1 cellular context compared by ENCODE assay signal in the genomic region with DNA sequence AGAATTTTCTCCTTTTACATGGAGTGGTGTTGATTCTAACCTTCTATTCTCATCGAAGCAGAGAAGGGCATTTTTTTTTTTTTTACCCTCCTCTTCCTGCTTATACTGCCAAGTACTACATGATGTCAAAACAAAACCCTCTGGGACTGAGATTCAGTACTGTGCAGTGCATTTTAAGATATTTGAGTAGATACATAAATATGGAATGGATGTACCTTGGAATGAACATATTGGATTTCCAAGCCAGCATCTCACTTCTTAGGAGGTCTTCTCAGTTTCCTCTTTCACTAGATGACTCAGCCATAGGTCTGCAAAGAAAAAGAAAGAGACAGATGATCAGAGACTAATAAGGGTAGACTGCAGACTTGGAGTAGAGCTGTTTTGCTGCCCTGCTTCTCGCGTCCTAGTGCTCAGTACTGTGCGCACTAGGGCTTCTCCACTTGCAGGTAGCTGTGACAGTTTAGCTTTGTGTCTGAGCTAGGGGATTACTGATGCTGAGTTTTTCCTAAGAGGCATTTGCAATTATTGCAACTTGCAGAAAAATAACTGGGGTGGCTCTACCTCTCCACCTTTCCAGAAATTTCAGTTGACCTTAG.
TF ChIP-seq lines count a peak whose summit lies in the region.

No MANE protein-coding gene starts in this region.

TF ChIP-seq in GM23338, 12 proteins besides CTCF, POLR2A, EP300 and RAD21 (continued from another document):
- no peak for TF ChIP-seq EZH2 (IDR thresholded peaks at IDR 0.05; ENCODE audit: low read depth, unreplicated experiment)
- no peak for TF ChIP-seq EZH2phosphoT487 (IDR thresholded peaks at IDR 0.05; ENCODE audit: unreplicated experiment)
- TF ChIP-seq NANOG (IDR thresholded peaks at IDR 0.05; ENCODE audit: borderline replicate concordance) = no peak
- no peak for TF ChIP-seq ETS1 (IDR thresholded peaks at IDR 0.05)
- TF ChIP-seq, protein P1, sequence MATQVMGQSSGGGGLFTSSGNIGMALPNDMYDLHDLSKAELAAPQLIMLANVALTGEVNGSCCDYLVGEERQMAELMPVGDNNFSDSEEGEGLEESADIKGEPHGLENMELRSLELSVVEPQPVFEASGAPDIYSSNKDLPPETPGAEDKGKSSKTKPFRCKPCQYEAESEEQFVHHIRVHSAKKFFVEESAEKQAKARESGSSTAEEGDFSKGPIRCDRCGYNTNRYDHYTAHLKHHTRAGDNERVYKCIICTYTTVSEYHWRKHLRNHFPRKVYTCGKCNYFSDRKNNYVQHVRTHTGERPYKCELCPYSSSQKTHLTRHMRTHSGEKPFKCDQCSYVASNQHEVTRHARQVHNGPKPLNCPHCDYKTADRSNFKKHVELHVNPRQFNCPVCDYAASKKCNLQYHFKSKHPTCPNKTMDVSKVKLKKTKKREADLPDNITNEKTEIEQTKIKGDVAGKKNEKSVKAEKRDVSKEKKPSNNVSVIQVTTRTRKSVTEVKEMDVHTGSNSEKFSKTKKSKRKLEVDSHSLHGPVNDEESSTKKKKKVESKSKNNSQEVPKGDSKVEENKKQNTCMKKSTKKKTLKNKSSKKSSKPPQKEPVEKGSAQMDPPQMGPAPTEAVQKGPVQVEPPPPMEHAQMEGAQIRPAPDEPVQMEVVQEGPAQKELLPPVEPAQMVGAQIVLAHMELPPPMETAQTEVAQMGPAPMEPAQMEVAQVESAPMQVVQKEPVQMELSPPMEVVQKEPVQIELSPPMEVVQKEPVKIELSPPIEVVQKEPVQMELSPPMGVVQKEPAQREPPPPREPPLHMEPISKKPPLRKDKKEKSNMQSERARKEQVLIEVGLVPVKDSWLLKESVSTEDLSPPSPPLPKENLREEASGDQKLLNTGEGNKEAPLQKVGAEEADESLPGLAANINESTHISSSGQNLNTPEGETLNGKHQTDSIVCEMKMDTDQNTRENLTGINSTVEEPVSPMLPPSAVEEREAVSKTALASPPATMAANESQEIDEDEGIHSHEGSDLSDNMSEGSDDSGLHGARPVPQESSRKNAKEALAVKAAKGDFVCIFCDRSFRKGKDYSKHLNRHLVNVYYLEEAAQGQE (IDR thresholded peaks at IDR 0.05; ENCODE audit: unreplicated experiment) = no peak
- TF ChIP-seq, protein P2, sequence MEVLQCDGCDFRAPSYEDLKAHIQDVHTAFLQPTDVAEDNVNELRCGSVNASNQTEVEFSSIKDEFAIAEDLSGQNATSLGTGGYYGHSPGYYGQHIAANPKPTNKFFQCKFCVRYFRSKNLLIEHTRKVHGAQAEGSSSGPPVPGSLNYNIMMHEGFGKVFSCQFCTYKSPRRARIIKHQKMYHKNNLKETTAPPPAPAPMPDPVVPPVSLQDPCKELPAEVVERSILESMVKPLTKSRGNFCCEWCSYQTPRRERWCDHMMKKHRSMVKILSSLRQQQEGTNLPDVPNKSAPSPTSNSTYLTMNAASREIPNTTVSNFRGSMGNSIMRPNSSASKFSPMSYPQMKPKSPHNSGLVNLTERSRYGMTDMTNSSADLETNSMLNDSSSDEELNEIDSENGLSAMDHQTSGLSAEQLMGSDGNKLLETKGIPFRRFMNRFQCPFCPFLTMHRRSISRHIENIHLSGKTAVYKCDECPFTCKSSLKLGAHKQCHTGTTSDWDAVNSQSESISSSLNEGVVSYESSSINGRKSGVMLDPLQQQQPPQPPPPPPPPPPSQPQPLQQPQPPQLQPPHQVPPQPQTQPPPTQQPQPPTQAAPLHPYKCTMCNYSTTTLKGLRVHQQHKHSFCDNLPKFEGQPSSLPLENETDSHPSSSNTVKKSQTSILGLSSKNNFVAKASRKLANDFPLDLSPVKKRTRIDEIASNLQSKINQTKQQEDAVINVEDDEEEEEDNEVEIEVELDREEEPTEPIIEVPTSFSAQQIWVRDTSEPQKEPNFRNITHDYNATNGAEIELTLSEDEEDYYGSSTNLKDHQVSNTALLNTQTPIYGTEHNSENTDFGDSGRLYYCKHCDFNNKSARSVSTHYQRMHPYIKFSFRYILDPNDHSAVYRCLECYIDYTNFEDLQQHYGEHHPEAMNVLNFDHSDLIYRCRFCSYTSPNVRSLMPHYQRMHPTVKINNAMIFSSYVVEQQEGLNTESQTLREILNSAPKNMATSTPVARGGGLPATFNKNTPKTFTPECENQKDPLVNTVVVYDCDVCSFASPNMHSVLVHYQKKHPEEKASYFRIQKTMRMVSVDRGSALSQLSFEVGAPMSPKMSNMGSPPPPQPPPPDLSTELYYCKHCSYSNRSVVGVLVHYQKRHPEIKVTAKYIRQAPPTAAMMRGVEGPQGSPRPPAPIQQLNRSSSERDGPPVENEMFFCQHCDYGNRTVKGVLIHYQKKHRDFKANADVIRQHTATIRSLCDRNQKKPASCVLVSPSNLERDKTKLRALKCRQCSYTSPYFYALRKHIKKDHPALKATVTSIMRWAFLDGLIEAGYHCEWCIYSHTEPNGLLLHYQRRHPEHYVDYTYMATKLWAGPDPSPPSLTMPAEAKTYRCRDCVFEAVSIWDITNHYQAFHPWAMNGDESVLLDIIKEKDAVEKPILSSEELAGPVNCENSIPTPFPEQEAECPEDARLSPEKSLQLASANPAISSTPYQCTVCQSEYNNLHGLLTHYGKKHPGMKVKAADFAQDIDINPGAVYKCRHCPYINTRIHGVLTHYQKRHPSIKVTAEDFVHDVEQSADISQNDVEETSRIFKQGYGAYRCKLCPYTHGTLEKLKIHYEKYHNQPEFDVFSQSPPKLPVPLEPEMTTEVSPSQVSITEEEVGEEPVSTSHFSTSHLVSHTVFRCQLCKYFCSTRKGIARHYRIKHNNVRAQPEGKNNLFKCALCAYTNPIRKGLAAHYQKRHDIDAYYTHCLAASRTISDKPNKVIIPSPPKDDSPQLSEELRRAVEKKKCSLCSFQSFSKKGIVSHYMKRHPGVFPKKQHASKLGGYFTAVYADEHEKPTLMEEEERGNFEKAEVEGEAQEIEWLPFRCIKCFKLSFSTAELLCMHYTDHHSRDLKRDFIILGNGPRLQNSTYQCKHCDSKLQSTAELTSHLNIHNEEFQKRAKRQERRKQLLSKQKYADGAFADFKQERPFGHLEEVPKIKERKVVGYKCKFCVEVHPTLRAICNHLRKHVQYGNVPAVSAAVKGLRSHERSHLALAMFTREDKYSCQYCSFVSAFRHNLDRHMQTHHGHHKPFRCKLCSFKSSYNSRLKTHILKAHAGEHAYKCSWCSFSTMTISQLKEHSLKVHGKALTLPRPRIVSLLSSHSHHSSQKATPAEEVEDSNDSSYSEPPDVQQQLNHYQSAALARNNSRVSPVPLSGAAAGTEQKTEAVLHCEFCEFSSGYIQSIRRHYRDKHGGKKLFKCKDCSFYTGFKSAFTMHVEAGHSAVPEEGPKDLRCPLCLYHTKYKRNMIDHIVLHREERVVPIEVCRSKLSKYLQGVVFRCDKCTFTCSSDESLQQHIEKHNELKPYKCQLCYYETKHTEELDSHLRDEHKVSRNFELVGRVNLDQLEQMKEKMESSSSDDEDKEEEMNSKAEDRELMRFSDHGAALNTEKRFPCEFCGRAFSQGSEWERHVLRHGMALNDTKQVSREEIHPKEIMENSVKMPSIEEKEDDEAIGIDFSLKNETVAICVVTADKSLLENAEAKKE (CRISPR knock-in tag; IDR thresholded peaks at IDR 0.05) = no peak
